ENCODE assay signal across 8 cellular contexts in the genomic region with DNA sequence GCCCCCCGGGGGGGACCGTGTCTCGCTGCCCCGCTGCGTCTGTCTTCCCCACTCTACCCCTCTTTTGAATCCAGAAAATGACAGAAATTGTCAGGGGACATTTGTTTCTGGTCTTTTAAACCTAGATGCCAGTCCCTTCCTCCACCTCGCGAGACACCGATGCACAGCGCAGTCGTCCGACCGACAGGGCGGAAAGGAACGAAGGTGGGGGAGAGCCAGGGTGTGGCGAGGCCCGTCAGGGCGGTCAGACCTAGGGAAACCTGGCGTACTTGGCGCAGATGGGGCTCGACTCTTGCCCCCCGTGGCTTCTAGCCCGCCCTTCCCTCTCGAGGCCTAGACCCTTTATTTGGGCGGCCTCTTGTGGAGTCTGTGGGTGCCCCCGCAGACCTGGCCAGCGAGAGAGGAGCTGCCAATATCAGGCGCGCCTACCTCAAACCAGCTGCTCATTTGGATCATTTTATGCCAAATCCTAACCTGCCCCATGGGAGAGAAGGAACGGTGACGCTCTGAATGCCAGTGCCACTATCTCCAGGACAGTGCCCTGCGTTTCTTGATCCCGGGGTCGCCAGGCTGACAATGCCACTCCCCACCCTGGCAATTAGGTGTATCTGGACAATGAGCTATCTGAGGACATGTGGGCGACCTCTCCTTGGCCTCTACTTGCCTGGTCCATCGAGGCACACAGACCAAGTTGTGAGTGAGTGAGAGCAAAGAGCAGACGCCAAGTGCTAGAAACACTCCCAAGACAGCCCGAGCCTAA. TPM values are rescaled to one million over a fixed set of nuclear protein-coding genes. Genes with fewer than 3 reads are reported as not detected.
DNase-seq lines count a peak whose midpoint lies in the region; ATAC-seq and TF ChIP-seq lines count a peak whose summit lies in the region.

No MANE protein-coding gene starts in this region.

- H3K27me3 ChIP-seq in BLaER1 (peaks cover 39% of the 10 kb centered on the region), KMS-11 (ENCODE audit: insufficient read depth, low read depth) (no peaks in the 10 kb centered on the region), upper lobe of right lung (peaks cover 25% of the 10 kb centered on the region)

- no peaks in the 10 kb centered on the region for H3K79me2 ChIP-seq in KMS-11 (ENCODE audit: insufficient read depth, low read depth)

- H3K4me1 ChIP-seq in BLaER1 (0 out of 2 replicates have a peak, but pooled peaks cover 5% of the 10 kb centered on the region), KMS-11 (ENCODE audit: low read depth, poor library complexity, severe bottlenecking) (no peaks in the 10 kb centered on the region), upper lobe of right lung (no peaks in the 10 kb centered on the region)

- H3K4me3 ChIP-seq in BLaER1, result peak overlapping the region; percentile 72
- H3K4me3 ChIP-seq in KMS-11 (IDR thresholded peaks at IDR 0.05; ENCODE audit: insufficient read depth, low read depth, low read length), result peak overlapping the region; percentile 69
- H3K4me3 ChIP-seq in upper lobe of right lung, result peak overlapping the region; percentile 60

- H4K20me1 ChIP-seq in BLaER1, result no peaks in the 10 kb centered on the region
- H4K20me1 ChIP-seq in KMS-11 (ENCODE audit: insufficient read depth), result no peaks in the 10 kb centered on the region

- H3K4me2 ChIP-seq in BLaER1, result peak overlapping the region; percentile 92
- H3K4me2 ChIP-seq in KMS-11, result peak overlapping the region; percentile 95

- no peaks in the 10 kb centered on the region for H3K36me3 ChIP-seq in BLaER1
- H3K36me3 ChIP-seq in KMS-11 (ENCODE audit: insufficient read depth), result no peaks in the 10 kb centered on the region
- no peaks in the 10 kb centered on the region for H3K36me3 ChIP-seq in upper lobe of right lung

- DNase-seq in cerebellum (ENCODE audit: low spot score), result peak; percentile 48
- peak; percentile 33 for DNase-seq in medulla oblongata (ENCODE audit: extremely low spot score)
- DNase-seq in upper lobe of right lung, result no peak
- DNase-seq in NOMO-1 treated with dmso at 0.1 percent for 144 hours (lab: John Stamatoyannopoulos, UW; ENCODE audit: unreplicated experiment), result no peak
- DNase-seq in COR-L47 (lab: John Stamatoyannopoulos, UW), result no peak

- intact Hi-C loops in upper lobe of right lung (cut with DNase I), result no loop called here

- H3K9me3 ChIP-seq in BLaER1 (no peaks in the 10 kb centered on the region), upper lobe of right lung (no peaks in the 10 kb centered on the region)

- ATAC-seq in upper lobe of right lung, result peak; percentile 3
- no peak for ATAC-seq in GM21367 (IDR thresholded peaks at IDR 0.05; ENCODE audit: unreplicated experiment)

- no peak overlapping the region for H3K27ac ChIP-seq in BLaER1
- H3K27ac ChIP-seq in KMS-11, result no peak overlapping the region
- H3K27ac ChIP-seq in upper lobe of right lung, result no peak overlapping the region

- H2AFZ ChIP-seq in KMS-11 (ENCODE audit: low read depth), result peak overlapping the region; percentile 96

- TF ChIP-seq CTCF in KMS-11 (conservative IDR thresholded peaks at IDR 0.05; ENCODE audit: low read depth, low read length) (no peak), upper lobe of right lung (IDR thresholded peaks at IDR 0.05) (no peak)

- 0 out of 2 replicates have a peak overlapping the region, but pooled peaks have one; percentile 41 for H3K9ac ChIP-seq in BLaER1
- H3K9ac ChIP-seq in KMS-11, result peak overlapping the region; percentile 19; the same call in 1 of the 2 replicates

RNA-seq across cellular contexts. Expression of gene RAB6B, which starts 0.5 kb away (rescaled TPM):
- total RNA-seq in cerebellum, result 50.9 TPM
- total RNA-seq in upper lobe of right lung, result 7.4 TPM

Comparison
In these comparisons a context has a peak if more than half of its experiments do, and no peak if none do; other contexts are left out.
1. DNase-seq: peak in cerebellum (single experiment) and medulla oblongata (single experiment); none in upper lobe of right lung (single experiment), NOMO-1 treated with dmso at 0.1 percent for 144 hours (single experiment) and COR-L47 (single experiment).
2. Peak in every context shown above with its lines, with median percentiles within 50 percentile points of each other: H3K4me3 ChIP-seq.